ENCODE assay signal across 8 cellular contexts in genomic region chr14:33564774-33565630, GRCh38.
DNase-seq lines count a peak whose midpoint lies in the region; ATAC-seq, FAIRE-seq and TF ChIP-seq lines count a peak whose summit lies in the region.

No MANE protein-coding gene starts in this region.

- H3K9me3 ChIP-seq in H1 (ENCODE audit: insufficient read depth in 2 of 2, low read depth in 1 of 2, low read length in 1 of 2): no peaks in the 10 kb centered on the region

- H2AFZ ChIP-seq in H1 (ENCODE audit: low read length): 0 out of 2 replicates have a peak overlapping the region, but pooled peaks have one; percentile 75

- no peak for TF ChIP-seq RAD21 in H1 (IDR thresholded peaks at IDR 0.05 in 1 of 2, conservative IDR thresholded peaks at IDR 0.05 in 1 of 2; ENCODE audit: low read depth in 2 of 2, low read length in 2 of 2)

- H3K4ac ChIP-seq in H1 (replicated peaks; ENCODE audit: insufficient read length, low read depth, low read length): no peak overlapping the region

- FAIRE-seq in H1 (lab: Jason Lieb, UNC): no peak

- no peak overlapping the region for H2BK20ac ChIP-seq in H1 (ENCODE audit: low read length)

- ATAC-seq in sciatic nerve (no peak), GM19351 (IDR thresholded peaks at IDR 0.05; ENCODE audit: unreplicated experiment) (no peak)

- CTCF ChIA-PET in H1 (lab: Charles Lee; ENCODE audit: partially characterized antibody): interaction anchor here (0.6 to 1.0 kb wide), 4 partner anchors 208 to 1052 kb away, joined by 3 to 5 read pairs (median 4); no protein-coding TSS in a partner anchor

- 71% methylated on average over 3 of the region's 3 CpGs; no CpG with 5 or more reads in 1 of the 2 experiments for WGBS in H1 (ENCODE audit: extremely low coverage in 1 of 2, insufficient coverage in 1 of 2, insufficient read length in 1 of 2, insufficient replicate concordance in 2 of 2, low coverage in 1 of 2, low lambda C conversion rate in 2 of 2, missing lambda C conversion rate in 1 of 2), 2 experiments

- no peak overlapping the region for H4K91ac ChIP-seq in H1 (replicated peaks; ENCODE audit: insufficient read length, low read length)

- no peak for TF ChIP-seq POLR2A in H1 (IDR thresholded peaks at IDR 0.05; ENCODE audit: control extremely low read depth in 1 of 2, low read depth in 2 of 2, low read length in 2 of 2)

- H3K14ac ChIP-seq in H1 (ENCODE audit: insufficient read length): no peak overlapping the region

- no peaks in the 10 kb centered on the region for H3K36me3 Mint-ChIP-seq in activated T-cell treated with anti-CD3 and anti-CD28 coated beads, Interleukin-2, amount 50 U/mL, for 24 hours (ENCODE audit: low read depth)

- no peaks in the 10 kb centered on the region for H3K79me2 ChIP-seq in H1 (ENCODE audit: control insufficient read depth in 1 of 2, insufficient read depth in 2 of 2, low read length in 2 of 2)

- H3K23me2 ChIP-seq in H1 (ENCODE audit: low read depth, low read length): no peaks in the 10 kb centered on the region

- H3K27me3 Mint-ChIP-seq in activated T-cell treated with anti-CD3 and anti-CD28 coated beads, Interleukin-2, amount 50 U/mL, for 24 hours: peaks cover 3% of the 10 kb centered on the region

- H3K27me3 ChIP-seq in H7 (ENCODE audit: control insufficient read depth, insufficient read depth, low read length): no peaks in the 10 kb centered on the region
- no peaks in the 10 kb centered on the region for H3K27me3 ChIP-seq in H1 (replicated peaks in 1 of 4; ENCODE audit: control insufficient read depth in 3 of 4, extremely low read depth in 1 of 4, insufficient read depth in 3 of 4, low read length in 3 of 4)

- no peak overlapping the region for H3K56ac ChIP-seq in H1 (replicated peaks; ENCODE audit: insufficient read length, low read depth, low read length)

- TF ChIP-seq CTCF in GM12864 (IDR thresholded peaks at IDR 0.05; ENCODE audit: low read depth, low read length, missing control alignments): no peak
- TF ChIP-seq CTCF in H1 (IDR thresholded peaks at IDR 0.05; ENCODE audit: control extremely low read depth in 1 of 3, insufficient read depth in 1 of 3, low read depth in 1 of 3, low read length in 3 of 3): no peak

- H3K18ac ChIP-seq in H1 (ENCODE audit: extremely low read depth, low read length): no peak overlapping the region

- POLR2A ChIA-PET in H1 (lab: Charles Lee; ENCODE audit: partially characterized antibody): no interaction called here

- no peak overlapping the region for H4K5ac ChIP-seq in H1 (ENCODE audit: insufficient read length, low read depth, low read length)

- H2BK15ac ChIP-seq in H1 (ENCODE audit: low read length): no peak overlapping the region

- no peak overlapping the region for H3K9ac ChIP-seq in H1 (replicated peaks in 1 of 4; ENCODE audit: extremely low read depth in 1 of 4, low read depth in 3 of 4, low read length in 3 of 4)

- no peaks in the 10 kb centered on the region for H3K9me3 Mint-ChIP-seq in activated T-cell treated with anti-CD3 and anti-CD28 coated beads, Interleukin-2, amount 50 U/mL, for 24 hours

- TF ChIP-seq EP300 in H1 (IDR thresholded peaks at IDR 0.05; ENCODE audit: borderline replicate concordance in 1 of 2, low read depth in 2 of 2, low read length in 2 of 2): no peak

- H2BK5ac ChIP-seq in H1 (ENCODE audit: low read depth, low read length): 0 out of 2 replicates have a peak overlapping the region, but pooled peaks have one; percentile 62

- H4K8ac ChIP-seq in H1 (ENCODE audit: extremely low read depth, insufficient read depth, low read length): no peak overlapping the region

- H3K4me1 ChIP-seq in H1 (replicated peaks in 1 of 4; ENCODE audit: control insufficient read depth in 3 of 4, insufficient read depth in 4 of 4, low read length in 3 of 4): peaks cover 0 to 5% (median 3%) of the 10 kb centered on the region in 4 experiments; a peak in 3 of 7 replicates

- intact Hi-C loops in sciatic nerve (cut with DNase I): no loop called here

- H2AK5ac ChIP-seq in H1 (ENCODE audit: low read depth, low read length): no peak overlapping the region

- no peaks in the 10 kb centered on the region for H3K4me1 Mint-ChIP-seq in activated T-cell treated with anti-CD3 and anti-CD28 coated beads, Interleukin-2, amount 50 U/mL, for 24 hours (ENCODE audit: low read depth)

- H3K23ac ChIP-seq in H1 (ENCODE audit: insufficient read length): no peak overlapping the region

- DNase-seq in GM12864 (ENCODE audit: low read depth): peak; percentile 16
- DNase-seq in H7: peak; percentile 9
- DNase-seq in NCI-H1092 (lab: John Stamatoyannopoulos, UW): peak; percentile 46
- peak in 1 of 2 experiments; percentile 31 for DNase-seq in H1 (ENCODE audit: low read depth in 1 of 2, low spot score in 2 of 2)
- no peak for DNase-seq in NCI-H2171 treated with DMSO at 0.1 percent for 48 hours (lab: John Stamatoyannopoulos, UW)
- DNase-seq in sciatic nerve (ENCODE audit: low spot score): no peak
- DNase-seq in activated T-cell treated with anti-CD3 and anti-CD28 coated beads, Interleukin-2, amount 50 U/mL, for 24 hours: no peak

- H3K4me3 ChIP-seq in GM12864 (ENCODE audit: low read depth, low read length) (no peak overlapping the region), H7 (ENCODE audit: insufficient read depth, low read depth, low read length) (no peak overlapping the region), H1 (ENCODE audit: extremely low read depth in 1 of 4, insufficient read depth in 2 of 4, low read depth in 3 of 4, low read length in 4 of 4) (no peak overlapping the region)

- H3K27ac Mint-ChIP-seq in activated T-cell treated with anti-CD3 and anti-CD28 coated beads, Interleukin-2, amount 50 U/mL, for 24 hours: no peak overlapping the region

- H3K79me1 ChIP-seq in H1 (ENCODE audit: low read depth, low read length): no peaks in the 10 kb centered on the region

- no peaks in the 10 kb centered on the region for H4K20me1 ChIP-seq in H1 (replicated peaks in 1 of 2; ENCODE audit: control insufficient read depth in 1 of 2, insufficient read depth in 2 of 2, low read length in 2 of 2)

- no peak overlapping the region for H3K4me2 ChIP-seq in H1 (ENCODE audit: insufficient read depth in 1 of 2, low read depth in 2 of 2, low read length in 2 of 2)

- H3K4me3 Mint-ChIP-seq in activated T-cell treated with anti-CD3 and anti-CD28 coated beads, Interleukin-2, amount 50 U/mL, for 24 hours: no peak overlapping the region

- 0 out of 2 replicates have a peak overlapping the region, but pooled peaks have one; percentile 12 for H2BK12ac ChIP-seq in H1 (ENCODE audit: low read depth, low read length)

- no peak overlapping the region for H2BK120ac ChIP-seq in H1 (replicated peaks; ENCODE audit: low read depth, low read length)

- H3K27ac ChIP-seq in H1 (ENCODE audit: low read depth, low read length): no peak overlapping the region

- H3K36me3 ChIP-seq in H7 (replicated peaks; ENCODE audit: control insufficient read depth, insufficient read depth, low read length) (no peaks in the 10 kb centered on the region), H1 (ENCODE audit: control insufficient read depth in 2 of 4, insufficient read depth in 4 of 4, low read length in 3 of 4) (no peaks in the 10 kb centered on the region)

TF ChIP-seq in H1, 55 proteins besides CTCF, POLR2A, EP300 and RAD21:
- TF ChIP-seq KDM5A (IDR thresholded peaks at IDR 0.05; ENCODE audit: low read length): no peak
- 0 out of 2 replicates have a peak, but pooled peaks have one; percentile 27 for TF ChIP-seq JUND (IDR thresholded peaks at IDR 0.05; ENCODE audit: low read length)

Comparison
In these comparisons a context has a peak if more than half of its experiments do, and no peak if none do; other contexts are left out.
1. DNase-seq: peak in GM12864 (single experiment), H7 (single experiment) and NCI-H1092 (single experiment); none in NCI-H2171 treated with DMSO at 0.1 percent for 48 hours (single experiment), sciatic nerve (single experiment) and activated T-cell treated with anti-CD3 and anti-CD28 coated beads, Interleukin-2, amount 50 U/mL, for 24 hours (single experiment).